Comparison of ENCODE assay signal across 17 cellular contexts in genomic region chrX:40303256-40304077, GRCh38.
DNase-seq lines count a peak whose midpoint lies in the region; ATAC-seq, FAIRE-seq and TF ChIP-seq lines count a peak whose summit lies in the region.
"Had no signal": no experiment of that assay in that cellular context is flagged by ENCODE, and none has a peak within 500 bp of the region (broad histone marks: within the 10 kb centered on the region; RNA-seq: fewer than 3 reads in every experiment).

No MANE protein-coding gene starts in this region.

- H3K4me3 ChIP-seq in NB4 (ENCODE audit: low read depth, low read length) (no peak overlapping the region), K562 (no peak overlapping the region), heart right ventricle (no peak overlapping the region), coronary artery (no peak overlapping the region)
- H3K4me3 ChIP-seq: esophagus squamous epithelium, heart left ventricle had no signal

- no peak for TF ChIP-seq CTCF in NB4 (IDR thresholded peaks at IDR 0.05; ENCODE audit: low read depth, low read length)
- no peak for TF ChIP-seq CTCF in K562 (IDR thresholded peaks at IDR 0.05 in 2 of 3, conservative IDR thresholded peaks at IDR 0.05 in 1 of 3; ENCODE audit: insufficient read depth in 2 of 3, low read depth in 1 of 3, low read length in 3 of 3)
- TF ChIP-seq CTCF in heart right ventricle (IDR thresholded peaks at IDR 0.05): no peak
- no peak for TF ChIP-seq CTCF in HFFc6 (IDR thresholded peaks at IDR 0.05)
- no peak for TF ChIP-seq CTCF in coronary artery (IDR thresholded peaks at IDR 0.05)

- no TSS peak for BruUV-seq in K562 (replicated peaks; lab: Mats Ljungman, UMichigan)

- intact Hi-C loops in K562 (cut with micrococcal nuclease) (no loop called here), heart right ventricle (cut with DNase I) (no loop called here)

- TF ChIP-seq EP300 in K562 (IDR thresholded peaks at IDR 0.05; ENCODE audit: low read length): no peak

- ATAC-seq in K562: no peak
- ATAC-seq in heart right ventricle: no peak
- ATAC-seq: heart left ventricle had no signal

- peak overlapping the region; percentile 52 for H2AFZ ChIP-seq in K562 (ENCODE audit: low read depth, low read length)

- no peaks in the 10 kb centered on the region for H3K36me3 ChIP-seq in K562 (ENCODE audit: control insufficient read depth, insufficient read depth, low read length)
- no peaks in the 10 kb centered on the region for H3K36me3 ChIP-seq in heart right ventricle
- H3K36me3 ChIP-seq: esophagus squamous epithelium, heart left ventricle had no signal

- peak; percentile 48 to 56 for DNase-seq in NOMO-1 (lab: John Stamatoyannopoulos, UW; ENCODE audit: unreplicated experiment in 2 of 2)
- DNase-seq in NOMO-1 treated with dmso at 0.1 percent for 144 hours (lab: John Stamatoyannopoulos, UW; ENCODE audit: unreplicated experiment): no peak
- peak; percentile 62 for DNase-seq in GDM1 (lab: John Stamatoyannopoulos, UW)
- peak; percentile 81 for DNase-seq in NB4 (ENCODE audit: low read depth)
- DNase-seq in K562 (ENCODE audit: extremely low read depth in 1 of 4, low spot score in 3 of 4): no peak
- no peak for DNase-seq in heart right ventricle
- no peak for DNase-seq in HFFc6
- DNase-seq in coronary artery (ENCODE audit: low spot score): no peak
- DNase-seq: 8988T; CD4-positive, alpha-beta memory T cell; dermis blood vessel endothelial cell; esophagus squamous epithelium; heart left ventricle; NCI-H2081 treated with DMSO at 0.1 percent for 48 hours; NCI-H526 had no signal

- H3K9me3 ChIP-seq in K562 (replicated peaks; ENCODE audit: control insufficient read depth, insufficient read depth, low read depth, low read length): no peaks in the 10 kb centered on the region
- no peaks in the 10 kb centered on the region for H3K9me3 ChIP-seq in heart right ventricle
- H3K9me3 ChIP-seq: esophagus squamous epithelium had no signal

- H3K27me3 ChIP-seq in K562 (ENCODE audit: control insufficient read depth in 2 of 2, insufficient read depth in 2 of 2, low read length in 2 of 2) (no peaks in the 10 kb centered on the region; a peak in 2 of 5 replicates), heart right ventricle (peaks cover 0 to 43% (median 0%) of the 10 kb centered on the region in 7 donors)
- H3K27me3 ChIP-seq: esophagus squamous epithelium had no signal

- no peaks in the 10 kb centered on the region for H3K9me1 ChIP-seq in K562 (ENCODE audit: control insufficient read depth, insufficient read depth, low read length)

- H3K36me3 Mint-ChIP-seq in HFFc6 (ENCODE audit: low read depth): no peaks in the 10 kb centered on the region
- H3K36me3 Mint-ChIP-seq: brain; CD4-positive, alpha-beta memory T cell had no signal

- POLR2A ChIA-PET in K562 (lab: Yijun Ruan, JAX): no interaction called here

- no peaks in the 10 kb centered on the region for H3K4me1 Mint-ChIP-seq in HFFc6 (ENCODE audit: low read depth)

- in situ Hi-C loops in K562 (cut with MboI): no loop called here

- TF ChIP-seq POLR2A in NB4 (IDR thresholded peaks at IDR 0.05; ENCODE audit: extremely low read depth, insufficient read length) (no peak), K562 (conservative IDR thresholded peaks at IDR 0.05) (no peak)

- TF ChIP-seq RAD21 in K562 (CRISPR knock-in tag; conservative IDR thresholded peaks at IDR 0.05 in 1 of 2, IDR thresholded peaks at IDR 0.05 in 1 of 2): no peak

- peaks cover 4% of the 10 kb centered on the region; the same call in 1 of the 2 replicates for H3K9me3 Mint-ChIP-seq in HFFc6
- H3K9me3 Mint-ChIP-seq: CD4-positive, alpha-beta memory T cell had no signal

- H3K4me2 ChIP-seq in K562 (ENCODE audit: insufficient read depth, low read length): no peak overlapping the region; the same call in 1 of the 2 replicates

- no peak for FAIRE-seq in K562 (lab: Jason Lieb, UNC)

- CTCF ChIA-PET in K562 (lab: Yijun Ruan, JAX; ENCODE audit: low intra/inter-chr PET ratio): no interaction called here

- H3K27me3 Mint-ChIP-seq in HFFc6 (ENCODE audit: insufficient read depth): peaks cover 21% of the 10 kb centered on the region
- H3K27me3 Mint-ChIP-seq: progenitor cell of endocrine pancreas had no signal

- H3K79me2 ChIP-seq in K562 (ENCODE audit: control insufficient read depth, insufficient read depth, low read length): no peaks in the 10 kb centered on the region

- H3K4me1 ChIP-seq in K562 (replicated peaks in 1 of 2; ENCODE audit: control insufficient read depth in 2 of 2, insufficient read depth in 2 of 2, low read length in 2 of 2): peaks cover 5 to 10% of the 10 kb centered on the region in 2 experiments; a peak in 3 of 5 replicates
- H3K4me1 ChIP-seq in heart right ventricle: no peaks in the 10 kb centered on the region
- H3K4me1 ChIP-seq: esophagus squamous epithelium, heart left ventricle had no signal

- H3K27ac Mint-ChIP-seq in HFFc6: no peak overlapping the region
- H3K27ac Mint-ChIP-seq: progenitor cell of endocrine pancreas had no signal

- H3K9ac ChIP-seq in K562 (ENCODE audit: insufficient read depth in 1 of 2, low read depth in 2 of 2, low read length in 2 of 2): no peak overlapping the region

- no peak overlapping the region for H3K27ac ChIP-seq in K562 (ENCODE audit: extremely low read depth, low read depth, low read length)
- H3K27ac ChIP-seq in heart right ventricle: no peak overlapping the region
- no peak overlapping the region for H3K27ac ChIP-seq in coronary artery
- H3K27ac ChIP-seq: esophagus squamous epithelium, heart left ventricle had no signal

- WGBS in K562 (ENCODE audit: insufficient coverage, low coverage, missing lambda C conversion rate): 7% methylated on average over 4 of the region's 4 CpGs
- WGBS in heart right ventricle, 2 donors: 72 to 94% methylated on average over 4 of the region's 4 CpGs

- no peak overlapping the region for H3K4me3 Mint-ChIP-seq in HFFc6
- H3K4me3 Mint-ChIP-seq: brain; CD4-positive, alpha-beta memory T cell had no signal

- no peaks in the 10 kb centered on the region for H4K20me1 ChIP-seq in K562 (replicated peaks; ENCODE audit: control insufficient read depth, insufficient read depth, low read length)

TF ChIP-seq in K562, 482 proteins besides CTCF, POLR2A, EP300 and RAD21 (continues in another document):
- peak; percentile 90 for TF ChIP-seq SPI1 (IDR thresholded peaks at IDR 0.05; ENCODE audit: borderline replicate concordance, low read depth, low read length)
- peak; percentile 87 for TF ChIP-seq L3MBTL2 (IDR thresholded peaks at IDR 0.05)
- no peak for TF ChIP-seq AFF1 (IDR thresholded peaks at IDR 0.05; ENCODE audit: low read depth in 1 of 2, partially characterized antibody in 2 of 2)
- TF ChIP-seq PRDM10 (IDR thresholded peaks at IDR 0.05; ENCODE audit: partially characterized antibody): peak; percentile 22
- TF ChIP-seq ETV6 (IDR thresholded peaks at IDR 0.05; ENCODE audit: borderline replicate concordance in 1 of 2, low read depth in 2 of 2, low read length in 1 of 2): peak; percentile 55 to 65; a peak in 1 of 4 replicates
- no peak for TF ChIP-seq ETV6 (CRISPR knock-in tag; IDR thresholded peaks at IDR 0.05; ENCODE audit: borderline replicate concordance)

Comparison
In these comparisons a context has a peak if more than half of its experiments do, and no peak if none do; other contexts are left out.
1. DNase-seq: peak in NOMO-1 (2 of 2), GDM1 (single experiment) and NB4 (single experiment); none in NOMO-1 treated with dmso at 0.1 percent for 144 hours (single experiment), K562 (0 of 4), heart right ventricle (0 of 2), HFFc6 (single experiment) and coronary artery (single experiment).